In the genomic region with DNA sequence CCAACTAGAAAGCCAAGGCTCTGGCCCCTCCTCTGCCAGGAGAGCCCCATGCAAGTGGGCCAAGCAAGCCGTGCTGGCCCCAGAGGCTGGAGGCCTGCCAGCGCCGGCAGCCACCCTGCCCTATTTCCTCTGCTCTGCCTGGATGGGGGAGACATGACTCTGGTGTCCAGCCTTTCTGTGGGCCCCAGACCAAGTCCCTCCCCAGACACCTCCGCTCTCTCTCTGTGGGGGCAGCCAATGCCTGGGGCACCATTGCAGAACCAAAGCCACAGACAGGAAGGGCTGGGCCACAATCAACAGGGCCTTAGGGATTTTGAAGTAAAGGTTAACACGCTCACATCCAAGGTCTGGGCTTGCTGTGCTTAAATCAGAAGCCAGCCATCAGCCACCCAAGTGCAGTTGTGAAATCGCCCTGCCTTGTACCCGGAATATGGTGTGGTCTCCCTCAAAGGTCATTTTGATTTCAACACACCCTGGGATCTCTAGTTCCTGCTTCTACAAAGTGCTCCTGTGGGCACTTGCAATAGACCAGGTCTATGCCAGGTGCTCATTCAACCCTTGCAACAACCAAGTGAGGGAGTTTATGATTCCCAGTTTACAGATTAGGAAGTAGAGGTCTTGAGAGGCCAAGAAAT, we compare ENCODE assay signal across 8 cellular contexts.
DNase-seq lines count a peak whose midpoint lies in the region; ATAC-seq lines count a peak whose summit lies in the region.

No MANE protein-coding gene starts in this region.

- no peaks in the 10 kb centered on the region for H3K27me3 Mint-ChIP-seq in stimulated activated naive CD8-positive, alpha-beta T cell treated with anti-CD3 and anti-CD28 coated beads, Interleukin-15, Interleukin-2, amounts not matched to agents 100 ng/mL and 50 ng/mL, for 24 hours

- H3K9me3 ChIP-seq in mesenchymal stem cell (ENCODE audit: control insufficient read depth, low read length), result no peaks in the 10 kb centered on the region

- peaks cover 16% of the 10 kb centered on the region for H3K36me3 Mint-ChIP-seq in stimulated activated naive CD8-positive, alpha-beta T cell treated with anti-CD3 and anti-CD28 coated beads, Interleukin-15, Interleukin-2, amounts not matched to agents 100 ng/mL and 50 ng/mL, for 24 hours (ENCODE audit: low read depth)

- H3K9me3 Mint-ChIP-seq in stimulated activated naive CD8-positive, alpha-beta T cell treated with anti-CD3 and anti-CD28 coated beads, Interleukin-15, Interleukin-2, amounts not matched to agents 100 ng/mL and 50 ng/mL, for 24 hours, result no peaks in the 10 kb centered on the region

- no peak overlapping the region for H2AFZ ChIP-seq in mesenchymal stem cell (ENCODE audit: low read depth, low read length)

- no peak overlapping the region for H3K14ac ChIP-seq in mesenchymal stem cell (ENCODE audit: low read length in 2 of 2)

- no peak overlapping the region for H3K23ac ChIP-seq in mesenchymal stem cell (ENCODE audit: low read length in 2 of 2)

- H2BK5ac ChIP-seq in mesenchymal stem cell (ENCODE audit: low read depth, low read length, poor library complexity, severe bottlenecking), result no peak overlapping the region

- H3K4me3 Mint-ChIP-seq in stimulated activated naive CD8-positive, alpha-beta T cell treated with anti-CD3 and anti-CD28 coated beads, Interleukin-15, Interleukin-2, amounts not matched to agents 100 ng/mL and 50 ng/mL, for 24 hours, result no peak overlapping the region

- H3K27me3 ChIP-seq in mesenchymal stem cell (ENCODE audit: control insufficient read depth in 1 of 2, insufficient read depth in 1 of 2, low read length in 2 of 2), result peaks cover 0 to 5% of the 10 kb centered on the region in 2 experiments

- peaks cover 45% of the 10 kb centered on the region for H3K4me1 Mint-ChIP-seq in stimulated activated naive CD8-positive, alpha-beta T cell treated with anti-CD3 and anti-CD28 coated beads, Interleukin-15, Interleukin-2, amounts not matched to agents 100 ng/mL and 50 ng/mL, for 24 hours (ENCODE audit: low read depth)

- no peak overlapping the region for H2AK5ac ChIP-seq in mesenchymal stem cell (ENCODE audit: low read length, severe bottlenecking)

- H3K4ac ChIP-seq in mesenchymal stem cell (ENCODE audit: low read depth in 1 of 2, low read length in 2 of 2), result no peak overlapping the region

- no peak overlapping the region for H3K4me2 ChIP-seq in mesenchymal stem cell (ENCODE audit: low read length, poor library complexity, severe bottlenecking)

- H4K91ac ChIP-seq in mesenchymal stem cell (ENCODE audit: low read length), result no peak overlapping the region

- H3K27ac Mint-ChIP-seq in stimulated activated naive CD8-positive, alpha-beta T cell treated with anti-CD3 and anti-CD28 coated beads, Interleukin-15, Interleukin-2, amounts not matched to agents 100 ng/mL and 50 ng/mL, for 24 hours, result peak overlapping the region; percentile 62

- no peak overlapping the region for H2BK15ac ChIP-seq in mesenchymal stem cell (ENCODE audit: low read depth, poor library complexity, severe bottlenecking)

- H3K79me1 ChIP-seq in mesenchymal stem cell (replicated peaks; ENCODE audit: low read length, poor library complexity, severe bottlenecking), result no peaks in the 10 kb centered on the region

- H4K8ac ChIP-seq in mesenchymal stem cell (ENCODE audit: low read length), result no peak overlapping the region

- ATAC-seq in stimulated activated naive CD8-positive, alpha-beta T cell treated with anti-CD3 and anti-CD28 coated beads, Interleukin-15, Interleukin-2, amounts not matched to agents 100 U/mL and 50 U/mL, for 24 hours, result no peak

- H3K4me1 ChIP-seq in mesenchymal stem cell (ENCODE audit: control insufficient read depth, insufficient read depth, low read depth, low read length), result no peaks in the 10 kb centered on the region

- H3K27ac ChIP-seq in mesenchymal stem cell (ENCODE audit: low read length, poor library complexity, severe bottlenecking), result no peak overlapping the region

- 91% methylated on average over 7 of the region's 7 CpGs for WGBS in mesenchymal stem cell

- H3K18ac ChIP-seq in mesenchymal stem cell (ENCODE audit: low read depth in 1 of 2, low read length in 2 of 2), result no peak overlapping the region

- no peak overlapping the region for H3K4me3 ChIP-seq in mesenchymal stem cell (ENCODE audit: insufficient read depth in 1 of 2, low read depth in 1 of 2, low read length in 2 of 2)

- no peak overlapping the region for H2BK120ac ChIP-seq in mesenchymal stem cell (ENCODE audit: low read depth, low read length)

- H2BK12ac ChIP-seq in mesenchymal stem cell (ENCODE audit: low read length in 2 of 2), result peak overlapping the region in 1 of 2 experiments; percentile 23

- DNase-seq in stimulated activated naive CD8-positive, alpha-beta T cell treated with anti-CD3 and anti-CD28 coated beads, Interleukin-15, Interleukin-2, amounts not matched to agents 100 U/mL and 50 U/mL, for 24 hours, result no peak
- DNase-seq in cerebellar cortex (ENCODE audit: low spot score) (peak; percentile 9), mesenchymal stem cell (peak; percentile 29), NCI-H82 (lab: John Stamatoyannopoulos, UW) (no peak), RKO (ENCODE audit: low spot score) (no peak), amniotic stem cell (lab: John Stamatoyannopoulos, UW) (no peak)
- DNase-seq in activated CD4-positive, alpha-beta T cell treated with anti-CD3 and anti-CD28 coated beads for 1 hour, result no peak

- peak overlapping the region; percentile 17 for H3K9ac ChIP-seq in mesenchymal stem cell (ENCODE audit: low read length)

- peaks cover 0 to 13% of the 10 kb centered on the region in 2 experiments for H3K36me3 ChIP-seq in mesenchymal stem cell (ENCODE audit: control insufficient read depth in 1 of 2, insufficient read depth in 2 of 2, low read depth in 1 of 2, low read length in 2 of 2)

Comparison
In these comparisons a context has a peak if more than half of its experiments do, and no peak if none do; other contexts are left out.
1. DNase-seq: peak in cerebellar cortex (single experiment) and mesenchymal stem cell (single experiment); none in stimulated activated naive CD8-positive, alpha-beta T cell treated with anti-CD3 and anti-CD28 coated beads, Interleukin-15, Interleukin-2, amounts not matched to agents 100 U/mL and 50 U/mL, for 24 hours (single experiment), NCI-H82 (single experiment), RKO (single experiment), amniotic stem cell (single experiment) and activated CD4-positive, alpha-beta T cell treated with anti-CD3 and anti-CD28 coated beads for 1 hour (single experiment).